Comparison of ENCODE assay signal across 15 cellular contexts in the genomic region with DNA sequence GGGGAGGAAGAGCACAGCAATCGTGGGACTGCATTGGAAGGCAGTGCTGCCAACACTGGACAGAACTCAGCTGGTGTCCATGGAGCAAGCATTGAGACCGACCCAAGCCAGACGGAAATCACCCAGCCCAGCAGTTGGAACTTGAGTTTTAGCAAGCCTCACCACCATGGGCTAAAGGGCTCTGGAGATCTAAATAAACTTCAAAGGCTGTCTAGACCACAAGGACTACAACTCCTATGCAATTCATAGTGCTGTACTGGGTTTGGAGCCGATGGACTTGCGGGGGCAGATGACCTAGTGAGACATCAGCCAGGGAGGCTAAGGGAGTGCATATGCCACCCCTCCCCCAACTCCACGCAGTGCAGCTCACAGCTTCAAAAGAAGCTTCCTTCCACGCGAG.
DNase-seq lines count a peak whose midpoint lies in the region; TF ChIP-seq lines count a peak whose summit lies in the region.
"Had no signal": no experiment of that assay in that cellular context is flagged by ENCODE, and none has a peak within 500 bp of the region (broad histone marks: within the 10 kb centered on the region; RNA-seq: fewer than 3 reads in every experiment).

No MANE protein-coding gene starts in this region.

- intact Hi-C loops in testis (cut with DNase I; ENCODE audit: low total_unique reads) = no loop called here

- H3K27me3 Mint-ChIP-seq in progenitor cell of endocrine pancreas = no peaks in the 10 kb centered on the region
- H3K27me3 Mint-ChIP-seq: IgD-negative memory B cell had no signal

- no peak overlapping the region for H3K27ac ChIP-seq in BLaER1
- peak overlapping the region; percentile 20 for H3K27ac ChIP-seq in KOPT-K1 (ENCODE audit: low read depth, low read length, poor library complexity, severe bottlenecking)
- peak overlapping the region; percentile 70 for H3K27ac ChIP-seq in smooth muscle cell (ENCODE audit: low read depth)
- no peak overlapping the region for H3K27ac ChIP-seq in testis

- no peak for TF ChIP-seq POLR2A in testis (IDR thresholded peaks at IDR 0.05)

- H3K27me3 ChIP-seq in BLaER1 (no peaks in the 10 kb centered on the region), smooth muscle cell (ENCODE audit: low read depth) (no peaks in the 10 kb centered on the region), testis (no peaks in the 10 kb centered on the region)

- H4K20me1 ChIP-seq in BLaER1 = no peaks in the 10 kb centered on the region
- no peaks in the 10 kb centered on the region for H4K20me1 ChIP-seq in smooth muscle cell (ENCODE audit: low read depth)

- H3K4me3 ChIP-seq in BLaER1 (no peak overlapping the region), astrocyte of the spinal cord (ENCODE audit: low read depth, low read length) (no peak overlapping the region), smooth muscle cell (no peak overlapping the region), foreskin fibroblast (ENCODE audit: low read depth in 1 of 2, low read length in 2 of 2) (no peak overlapping the region), testis (no peak overlapping the region)
- H3K4me3 ChIP-seq: HAP-1 had no signal

- H3K36me3 ChIP-seq in BLaER1 = no peaks in the 10 kb centered on the region
- no peaks in the 10 kb centered on the region for H3K36me3 ChIP-seq in KOPT-K1 (ENCODE audit: insufficient read depth, low read length)
- no peaks in the 10 kb centered on the region for H3K36me3 ChIP-seq in smooth muscle cell (ENCODE audit: low read depth)
- H3K36me3 ChIP-seq in testis (ENCODE audit: low read depth, missing control alignments) = no peaks in the 10 kb centered on the region
- H3K36me3 ChIP-seq: HAP-1 had no signal

- H3K4me3 Mint-ChIP-seq in progenitor cell of endocrine pancreas (ENCODE audit: low read depth) = no peak overlapping the region
- H3K4me3 Mint-ChIP-seq: IgD-negative memory B cell had no signal

- no peak overlapping the region for H3K27ac Mint-ChIP-seq in progenitor cell of endocrine pancreas
- H3K27ac Mint-ChIP-seq: IgD-negative memory B cell had no signal

- H3K4me2 ChIP-seq in BLaER1 = peak overlapping the region; percentile 56
- H3K4me2 ChIP-seq in smooth muscle cell = no peak overlapping the region

- H3K79me2 ChIP-seq in smooth muscle cell (ENCODE audit: low read depth) = no peaks in the 10 kb centered on the region

- H3K9me3 ChIP-seq in BLaER1 = no peaks in the 10 kb centered on the region
- no peaks in the 10 kb centered on the region for H3K9me3 ChIP-seq in KOPT-K1 (ENCODE audit: insufficient read depth, low read length, poor library complexity, severe bottlenecking)
- H3K9me3 ChIP-seq in smooth muscle cell (replicated peaks; ENCODE audit: low read depth) = no peaks in the 10 kb centered on the region
- H3K9me3 ChIP-seq in testis = no peaks in the 10 kb centered on the region
- H3K9me3 ChIP-seq: HAP-1 had no signal

- H3K9ac ChIP-seq in BLaER1 (no peak overlapping the region), smooth muscle cell (ENCODE audit: low read depth) (no peak overlapping the region)

- no peak for TF ChIP-seq CTCF in astrocyte of the spinal cord (IDR thresholded peaks at IDR 0.05; ENCODE audit: low read depth, low read length)
- no peak for TF ChIP-seq CTCF in smooth muscle cell (IDR thresholded peaks at IDR 0.05; ENCODE audit: borderline replicate concordance, insufficient read depth, poor library complexity, severe bottlenecking)
- no peak for TF ChIP-seq CTCF in progenitor cell of endocrine pancreas (IDR thresholded peaks at IDR 0.05; ENCODE audit: unreplicated experiment)
- TF ChIP-seq CTCF in foreskin fibroblast (IDR thresholded peaks at IDR 0.05; ENCODE audit: low read depth, low read length) = no peak
- no peak for TF ChIP-seq CTCF in testis (IDR thresholded peaks at IDR 0.05)

- no peaks in the 10 kb centered on the region for H3F3A ChIP-seq in smooth muscle cell (ENCODE audit: low read depth)

- DNase-seq in astrocyte of the spinal cord (ENCODE audit: low read depth, low spot score) (peak; percentile 34), smooth muscle cell (lab: John Stamatoyannopoulos, UW; ENCODE audit: unreplicated experiment) (no peak), progenitor cell of endocrine pancreas (ENCODE audit: low spot score, unreplicated experiment) (no peak), foreskin fibroblast (no peak), testis (no peak)
- DNase-seq: ACHN, DMS 273 treated with DMSO at 0.1 percent for 48 hours, NCI-H1048, NCI-H146, NCI-H2107, PC-3 had no signal

- H3K4me1 Mint-ChIP-seq in progenitor cell of endocrine pancreas (ENCODE audit: low read depth) = no peaks in the 10 kb centered on the region
- H3K4me1 Mint-ChIP-seq: IgD-negative memory B cell had no signal

- H3K9me3 Mint-ChIP-seq in progenitor cell of endocrine pancreas (ENCODE audit: low read depth) = no peaks in the 10 kb centered on the region

- 46% methylated on average over 8 of the region's 8 CpGs for WGBS in smooth muscle cell (ENCODE audit: low lambda C conversion rate)
- 77 to 80% methylated on average over 8 of the region's 8 CpGs for WGBS in testis, 2 donors

- H3K4me1 ChIP-seq in BLaER1 = peaks cover 22% of the 10 kb centered on the region
- peaks cover 7% of the 10 kb centered on the region for H3K4me1 ChIP-seq in smooth muscle cell (ENCODE audit: low read depth)
- H3K4me1 ChIP-seq in testis = no peaks in the 10 kb centered on the region

- no peaks in the 10 kb centered on the region for H3K36me3 Mint-ChIP-seq in progenitor cell of endocrine pancreas (ENCODE audit: insufficient read depth)
- H3K36me3 Mint-ChIP-seq: IgD-negative memory B cell had no signal

- in situ Hi-C loops in astrocyte of the spinal cord (cut with HindIII; ENCODE audit: low sequenced_read_pairs) = no loop called here

- no peak overlapping the region for H2AFZ ChIP-seq in smooth muscle cell (ENCODE audit: low read depth)

Comparison
In these comparisons a context has a peak if more than half of its experiments do, and no peak if none do; other contexts are left out.
1. H3K27ac ChIP-seq: peak in KOPT-K1 (single experiment) and smooth muscle cell (single experiment); none in BLaER1 (single experiment) and testis (0 of 2).